In genomic region chr11:65095974-65096806, GRCh38 we compare ENCODE assay signal across 8 cellular contexts. TPM values are rescaled to one million over a fixed set of nuclear protein-coding genes. Genes with fewer than 3 reads are reported as not detected.
DNase-seq lines count a peak whose midpoint lies in the region; ATAC-seq and TF ChIP-seq lines count a peak whose summit lies in the region.

TSS of gene VPS51 (plus strand) at chr11:65096214. CDS start at chr11:65096251, 37 bp downstream.

- H3K27me3 ChIP-seq in esophagus (ENCODE audit: control insufficient read depth in 1 of 2, insufficient read depth in 2 of 2, low read length in 2 of 2), result no peaks in the 10 kb centered on the region
- no peaks in the 10 kb centered on the region for H3K27me3 ChIP-seq in mucosa of stomach (ENCODE audit: control insufficient read depth, insufficient read depth, low read length)

- no peaks in the 10 kb centered on the region for H3K27me3 Mint-ChIP-seq in activated T-cell treated with anti-CD3 and anti-CD28 coated beads, Interleukin-2, amount 50 U/mL, for 24 hours

- peak; percentile 91 for DNase-seq in DMS 273 (lab: John Stamatoyannopoulos, UW; ENCODE audit: unreplicated experiment)
- peak; percentile 93 for DNase-seq in Jurkat, Clone E6-1 (ENCODE audit: low read depth, low spot score)
- DNase-seq in activated T-cell treated with anti-CD3 and anti-CD28 coated beads, Interleukin-2, amount 50 U/mL, for 24 hours, result peak; percentile 87
- peak; percentile 91 for DNase-seq in stimulated activated CD8-positive, alpha-beta memory T cell treated with anti-CD3 and anti-CD28 coated beads, Interleukin-4, amount 100 ng/mL, for 48 hours

- H3K36me3 Mint-ChIP-seq in activated T-cell treated with anti-CD3 and anti-CD28 coated beads, Interleukin-2, amount 50 U/mL, for 24 hours (ENCODE audit: low read depth), result peaks cover 31% of the 10 kb centered on the region

- H3K27ac Mint-ChIP-seq in activated T-cell treated with anti-CD3 and anti-CD28 coated beads, Interleukin-2, amount 50 U/mL, for 24 hours, result peak within 1 kb of the TSS; percentile 96

- H3K4me1 Mint-ChIP-seq in activated T-cell treated with anti-CD3 and anti-CD28 coated beads, Interleukin-2, amount 50 U/mL, for 24 hours (ENCODE audit: low read depth), result peaks cover 21% of the 10 kb centered on the region

- H3K4me1 ChIP-seq in esophagus (ENCODE audit: control insufficient read depth in 2 of 2, insufficient read depth in 2 of 2, low read length in 1 of 2) (peaks cover 0 to 11% of the 10 kb centered on the region in 2 donors), mucosa of stomach (ENCODE audit: control insufficient read depth, insufficient read depth, low read length) (peaks cover 11% of the 10 kb centered on the region)

- 0 to 1% methylated on average over 52 of the region's 52 CpGs for WGBS in esophagus, 2 donors

- H3K36me3 ChIP-seq in esophagus (ENCODE audit: control insufficient read depth in 2 of 2, insufficient read depth in 2 of 2, low read length in 1 of 2), result peaks cover 0 to 4% of the 10 kb centered on the region in 2 donors
- H3K36me3 ChIP-seq in mucosa of stomach (ENCODE audit: control insufficient read depth, insufficient read depth, low read length), result no peaks in the 10 kb centered on the region

- peak within 1 kb of the TSS; percentile 94 to 96 for H3K27ac ChIP-seq in esophagus (ENCODE audit: low read depth in 2 of 2, low read length in 1 of 2)

- peak within 1 kb of the TSS; percentile 83 for H3K9ac ChIP-seq in mucosa of stomach (ENCODE audit: low read length)

- H3K9me3 ChIP-seq in esophagus (ENCODE audit: control insufficient read depth in 2 of 2, insufficient read depth in 1 of 2, low read depth in 1 of 2, low read length in 1 of 2) (no peaks in the 10 kb centered on the region), mucosa of stomach (ENCODE audit: control insufficient read depth, low read length) (no peaks in the 10 kb centered on the region)

- H3K4me3 ChIP-seq in Jurkat, Clone E6-1 (ENCODE audit: low read length), result peak within 1 kb of the TSS; percentile 92
- H3K4me3 ChIP-seq in esophagus (ENCODE audit: low read depth in 1 of 2, low read length in 2 of 2) (peak within 1 kb of the TSS; percentile 70 to 93), mucosa of stomach (ENCODE audit: low read length) (peak within 1 kb of the TSS; percentile 63)

- no peaks in the 10 kb centered on the region for H3K9me3 Mint-ChIP-seq in activated T-cell treated with anti-CD3 and anti-CD28 coated beads, Interleukin-2, amount 50 U/mL, for 24 hours

- H3K4me3 Mint-ChIP-seq in activated T-cell treated with anti-CD3 and anti-CD28 coated beads, Interleukin-2, amount 50 U/mL, for 24 hours, result peak within 1 kb of the TSS; percentile 92

- peak; percentile 89 for ATAC-seq in GM21529 (IDR thresholded peaks at IDR 0.05; ENCODE audit: unreplicated experiment)

TF ChIP-seq in PFSK-1, 5 proteins besides CTCF, POLR2A, EP300 and RAD21:
- TF ChIP-seq SIN3A (IDR thresholded peaks at IDR 0.05; ENCODE audit: borderline replicate concordance, insufficient read depth, low read length), result peak; percentile 87; the same call in 1 of the 2 replicates
- 0 out of 4 replicates have a peak, but pooled peaks of 1 of the 2 experiments have one; percentile 39 for TF ChIP-seq REST (IDR thresholded peaks at IDR 0.05; ENCODE audit: insufficient read depth in 1 of 2, low read depth in 2 of 2, low read length in 2 of 2)
- peak; percentile 47 for TF ChIP-seq FOXP2 (optimal IDR thresholded peaks at IDR 0.05; ENCODE audit: borderline replicate concordance, extremely low read depth, extremely low read length, insufficient read depth)
- TF ChIP-seq TAF1 (IDR thresholded peaks at IDR 0.05; ENCODE audit: borderline replicate concordance, insufficient read depth, low read length), result peak; percentile 95; the same call in 1 of the 2 replicates
- peak; percentile 94 for TF ChIP-seq POLR2AphosphoS5 (IDR thresholded peaks at IDR 0.05; ENCODE audit: low read depth, low read length)

RNA-seq across cellular contexts. Expression of gene VPS51, which starts in this region (rescaled TPM):
- polyA plus RNA-seq in Jurkat, Clone E6-1 (2012; ENCODE audit: insufficient read depth, insufficient read length), result 98.6 TPM
- polyA plus RNA-seq in PFSK-1 (2012; ENCODE audit: insufficient read length, low read depth), result 151 TPM
- 10 to 100 TPM; 62.3 to 70.4 TPM for polyA plus RNA-seq in esophagus

Comparison
In these comparisons a context has a peak if more than half of its experiments do, and no peak if none do; other contexts are left out.
1. Peak in every context shown above with its lines: DNase-seq, ATAC-seq, H3K4me3 ChIP-seq and H3K27ac ChIP-seq.